ENCODE assay signal across 1 cellular context in the genomic region with DNA sequence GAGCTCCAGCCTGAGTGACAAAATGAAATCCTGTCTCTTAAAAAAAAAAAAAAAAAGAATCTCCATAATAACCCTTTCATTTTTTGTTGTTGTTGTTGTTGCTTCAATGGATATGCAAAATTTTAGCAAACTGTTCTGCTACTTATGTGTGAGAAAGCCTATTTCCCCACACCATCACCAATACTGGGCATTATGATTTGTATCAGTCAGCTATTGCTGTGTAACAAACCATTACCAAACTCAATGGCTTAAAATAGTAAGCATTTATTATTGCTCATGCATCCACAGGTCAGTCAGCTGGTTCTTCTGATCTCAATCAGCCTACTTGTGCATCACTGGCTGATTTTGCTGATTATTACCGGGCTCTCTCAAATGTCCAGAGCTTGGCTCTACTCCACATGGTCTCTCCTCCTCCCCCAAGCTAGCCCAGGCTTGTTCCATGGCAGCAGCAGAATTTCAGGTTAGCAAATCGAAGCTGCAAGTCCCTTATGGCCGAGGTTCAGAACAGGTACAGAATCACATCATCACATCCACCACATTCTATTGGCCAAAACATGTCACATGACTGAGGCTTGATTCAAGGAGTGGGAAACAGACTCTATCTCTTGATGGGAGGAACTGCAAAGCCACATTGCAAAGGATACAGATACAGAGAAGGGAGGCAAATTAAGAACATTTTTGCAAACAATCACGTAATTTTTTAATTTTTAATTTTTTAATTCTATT.
TF ChIP-seq lines count a peak whose summit lies in the region.

No MANE protein-coding gene starts in this region.

TF ChIP-seq in WTC11, 78 proteins besides CTCF, POLR2A, EP300 and RAD21 (continued from another document):
- TF ChIP-seq, protein P1, sequence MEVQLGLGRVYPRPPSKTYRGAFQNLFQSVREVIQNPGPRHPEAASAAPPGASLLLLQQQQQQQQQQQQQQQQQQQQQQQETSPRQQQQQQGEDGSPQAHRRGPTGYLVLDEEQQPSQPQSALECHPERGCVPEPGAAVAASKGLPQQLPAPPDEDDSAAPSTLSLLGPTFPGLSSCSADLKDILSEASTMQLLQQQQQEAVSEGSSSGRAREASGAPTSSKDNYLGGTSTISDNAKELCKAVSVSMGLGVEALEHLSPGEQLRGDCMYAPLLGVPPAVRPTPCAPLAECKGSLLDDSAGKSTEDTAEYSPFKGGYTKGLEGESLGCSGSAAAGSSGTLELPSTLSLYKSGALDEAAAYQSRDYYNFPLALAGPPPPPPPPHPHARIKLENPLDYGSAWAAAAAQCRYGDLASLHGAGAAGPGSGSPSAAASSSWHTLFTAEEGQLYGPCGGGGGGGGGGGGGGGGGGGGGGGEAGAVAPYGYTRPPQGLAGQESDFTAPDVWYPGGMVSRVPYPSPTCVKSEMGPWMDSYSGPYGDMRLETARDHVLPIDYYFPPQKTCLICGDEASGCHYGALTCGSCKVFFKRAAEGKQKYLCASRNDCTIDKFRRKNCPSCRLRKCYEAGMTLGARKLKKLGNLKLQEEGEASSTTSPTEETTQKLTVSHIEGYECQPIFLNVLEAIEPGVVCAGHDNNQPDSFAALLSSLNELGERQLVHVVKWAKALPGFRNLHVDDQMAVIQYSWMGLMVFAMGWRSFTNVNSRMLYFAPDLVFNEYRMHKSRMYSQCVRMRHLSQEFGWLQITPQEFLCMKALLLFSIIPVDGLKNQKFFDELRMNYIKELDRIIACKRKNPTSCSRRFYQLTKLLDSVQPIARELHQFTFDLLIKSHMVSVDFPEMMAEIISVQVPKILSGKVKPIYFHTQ (CRISPR knock-in tag; IDR thresholded peaks at IDR 0.05), result 0 out of 2 replicates have a peak, but pooled peaks have one; percentile 30
- no peak for TF ChIP-seq ZNF425 (CRISPR knock-in tag; conservative IDR thresholded peaks at IDR 0.05)
- no peak for TF ChIP-seq ZNF281 (CRISPR knock-in tag; IDR thresholded peaks at IDR 0.05)
- no peak for TF ChIP-seq ELF4 (CRISPR knock-in tag; IDR thresholded peaks at IDR 0.05; ENCODE audit: low read depth)
- peak; percentile 82; the same call in 1 of the 2 replicates for TF ChIP-seq GTF2I (CRISPR knock-in tag; conservative IDR thresholded peaks at IDR 0.05)
- TF ChIP-seq HMGA2 (CRISPR knock-in tag; IDR thresholded peaks at IDR 0.05), result no peak
- TF ChIP-seq USF2 (CRISPR knock-in tag; IDR thresholded peaks at IDR 0.05), result peak; percentile 40
- TF ChIP-seq SP1 (CRISPR knock-in tag; conservative IDR thresholded peaks at IDR 0.05), result no peak
